ENCODE assay signal across 1 cellular context in genomic region chr12:88556213-88556612, GRCh38.
TF ChIP-seq lines count a peak whose summit lies in the region.

No MANE protein-coding gene starts in this region.

TF ChIP-seq in HEK293T, 16 proteins besides CTCF, POLR2A, EP300 and RAD21:
- TF ChIP-seq, protein P1, sequence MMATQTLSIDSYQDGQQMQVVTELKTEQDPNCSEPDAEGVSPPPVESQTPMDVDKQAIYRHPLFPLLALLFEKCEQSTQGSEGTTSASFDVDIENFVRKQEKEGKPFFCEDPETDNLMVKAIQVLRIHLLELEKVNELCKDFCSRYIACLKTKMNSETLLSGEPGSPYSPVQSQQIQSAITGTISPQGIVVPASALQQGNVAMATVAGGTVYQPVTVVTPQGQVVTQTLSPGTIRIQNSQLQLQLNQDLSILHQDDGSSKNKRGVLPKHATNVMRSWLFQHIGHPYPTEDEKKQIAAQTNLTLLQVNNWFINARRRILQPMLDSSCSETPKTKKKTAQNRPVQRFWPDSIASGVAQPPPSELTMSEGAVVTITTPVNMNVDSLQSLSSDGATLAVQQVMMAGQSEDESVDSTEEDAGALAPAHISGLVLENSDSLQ (IDR thresholded peaks at IDR 0.05) = peak; percentile 36; the same call in 1 of the 2 replicates
- TF ChIP-seq HDGF (IDR thresholded peaks at IDR 0.05; ENCODE audit: borderline replicate concordance) = no peak
